8 cellular contexts compared by ENCODE assay signal in genomic region chr10:69408318-69409175, GRCh38.
DNase-seq lines count a peak whose midpoint lies in the region; ATAC-seq lines count a peak whose summit lies in the region.

No MANE protein-coding gene starts in this region.

- H3K36me3 ChIP-seq in HUES6 (ENCODE audit: control insufficient read depth, insufficient read depth, low read length) (0 out of 2 replicates have a peak, but pooled peaks cover 10% of the 10 kb centered on the region), NT2/D1 (ENCODE audit: insufficient read depth, insufficient read length, low read length) (peaks cover 9% of the 10 kb centered on the region), mucosa of stomach (ENCODE audit: control insufficient read depth, insufficient read depth, low read length) (no peaks in the 10 kb centered on the region)

- DNase-seq in DMS153 (lab: John Stamatoyannopoulos, UW) (peak; percentile 90), NT2/D1 (ENCODE audit: low read depth, low spot score) (peak; percentile 82), epidermal melanocyte (ENCODE audit: insufficient read length, low spot score) (peak; percentile 93)
- DNase-seq in activated CD8-positive, alpha-beta memory T cell treated with anti-CD3 and anti-CD28 coated beads, Interleukin-2, amount 50 U/mL, for 48 hours = peak; percentile 93
- DNase-seq in stimulated activated CD8-positive, alpha-beta memory T cell treated with anti-CD3 and anti-CD28 coated beads, Interleukin-4, amount 100 ng/mL, for 4 hours (ENCODE audit: low read depth in 2 of 2, low spot score in 1 of 2) = peak; percentile 71 to 80

- H3K4me3 ChIP-seq in HUES6 (ENCODE audit: low read depth, low read length) = peak overlapping the region; percentile 26; the same call in 1 of the 2 replicates
- H3K4me3 ChIP-seq in NT2/D1 (ENCODE audit: insufficient read length, low read depth) = no peak overlapping the region
- H3K4me3 ChIP-seq in mucosa of stomach (ENCODE audit: low read length) = no peak overlapping the region

- H3K27ac ChIP-seq in HUES6 (ENCODE audit: low read depth, low read length) = no peak overlapping the region

- H3K9me3 ChIP-seq in HUES6 (ENCODE audit: control insufficient read depth, insufficient read depth, low read depth, low read length) (no peaks in the 10 kb centered on the region), NT2/D1 (ENCODE audit: insufficient read depth, low read length) (no peaks in the 10 kb centered on the region), mucosa of stomach (ENCODE audit: control insufficient read depth, low read length) (no peaks in the 10 kb centered on the region)

- H3K9ac ChIP-seq in HUES6 (ENCODE audit: low read length) (no peak overlapping the region), NT2/D1 (ENCODE audit: insufficient read length, low read depth) (no peak overlapping the region), mucosa of stomach (ENCODE audit: low read length) (peak overlapping the region; percentile 33)

- ATAC-seq in GM21447 (IDR thresholded peaks at IDR 0.05; ENCODE audit: unreplicated experiment) = peak; percentile 78

- no peaks in the 10 kb centered on the region for H3K27me3 ChIP-seq in HUES6 (ENCODE audit: control insufficient read depth, insufficient read depth, low read length)
- no peaks in the 10 kb centered on the region for H3K27me3 ChIP-seq in NT2/D1 (ENCODE audit: insufficient read depth, insufficient read length)
- no peaks in the 10 kb centered on the region for H3K27me3 ChIP-seq in mucosa of stomach (ENCODE audit: control insufficient read depth, insufficient read depth, low read length)

- H3K4me1 ChIP-seq in HUES6 (ENCODE audit: control insufficient read depth, insufficient read depth, low read length) = peaks cover 28% of the 10 kb centered on the region
- peaks cover 7% of the 10 kb centered on the region for H3K4me1 ChIP-seq in NT2/D1 (ENCODE audit: insufficient read depth, insufficient read length)
- peaks cover 27% of the 10 kb centered on the region for H3K4me1 ChIP-seq in mucosa of stomach (ENCODE audit: control insufficient read depth, insufficient read depth, low read length)
